In the genomic region with DNA sequence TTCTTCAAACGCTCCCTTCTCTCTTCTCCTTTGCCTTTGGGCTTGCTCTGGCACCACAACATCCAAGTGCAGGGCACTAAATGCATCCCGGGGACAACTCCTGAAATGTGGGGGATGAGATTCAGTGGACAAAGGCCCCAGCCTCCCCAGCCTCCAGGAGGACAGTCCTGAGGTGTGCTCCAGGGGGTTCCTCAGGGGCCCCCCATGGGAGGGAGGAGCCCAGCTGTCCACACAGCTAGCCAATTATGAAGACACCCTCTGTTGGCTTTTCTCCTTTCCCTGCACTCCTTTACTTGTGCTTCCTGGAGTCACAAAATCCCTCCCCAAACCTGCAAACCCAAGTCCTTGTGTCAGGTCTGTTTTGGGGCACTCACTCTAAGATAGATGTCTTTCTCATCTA, we compare ENCODE assay signal across 24 cellular contexts.
"Had no signal": no experiment of that assay in that cellular context is flagged by ENCODE, and none has a peak within 500 bp of the region (broad histone marks: within the 10 kb centered on the region; RNA-seq: fewer than 3 reads in every experiment).

No MANE protein-coding gene starts in this region.

- H3K36me3 Mint-ChIP-seq: naive thymus-derived CD8-positive, alpha-beta T cell; stimulated activated memory B cell treated with anti-CD40 and anti-IgM and Interleukin-4, amounts not matched to agents 10 μg/mL and 1 μg/mL and 100 μg/mL, for 72 hours had no signal

- H3K9me3 ChIP-seq: gastrocnemius medialis, left lung, prostate gland, sigmoid colon, testis, upper lobe of left lung had no signal

- ATAC-seq: effector memory CD8-positive, alpha-beta T cell; gastrocnemius medialis; left cardiac atrium; left lung; naive thymus-derived CD8-positive, alpha-beta T cell; right cardiac atrium; stimulated activated memory B cell treated with anti-CD40 and anti-IgM and Interleukin-4, amounts not matched to agents 10 μg/mL and 1 μg/mL and 100 μg/mL, for 72 hours; stimulated activated naive CD8-positive, alpha-beta T cell treated with anti-CD3 and anti-CD28 coated beads, Interleukin-15, Interleukin-2, amounts not matched to agents 100 U/mL and 50 U/mL, for 24 hours had no signal

- FAIRE-seq: urothelium cell line had no signal

- H3K36me3 ChIP-seq: gastrocnemius medialis, left lung, prostate gland, sigmoid colon, tibial nerve, upper lobe of left lung had no signal

- H3K4me1 ChIP-seq: gastrocnemius medialis, left lung, prostate gland, sigmoid colon, testis, tibial nerve, upper lobe of left lung had no signal

- H3K27ac ChIP-seq: gastrocnemius medialis, hepatocyte, left lung, prostate gland, sigmoid colon, testis, tibial nerve, upper lobe of left lung had no signal

- H3K27me3 ChIP-seq: testis, tibial nerve, upper lobe of left lung had no signal

- H3K4me1 Mint-ChIP-seq: naive thymus-derived CD8-positive, alpha-beta T cell; nephron progenitor cell; stimulated activated memory B cell treated with anti-CD40 and anti-IgM and Interleukin-4, amounts not matched to agents 10 μg/mL and 1 μg/mL and 100 μg/mL, for 72 hours had no signal

- H3K79me2 ChIP-seq: hepatocyte had no signal

- DNase-seq: cortex of kidney; effector memory CD8-positive, alpha-beta T cell; foreskin fibroblast; gastrocnemius medialis; head of caudate nucleus; left cardiac atrium; left lung; mesenchymal stem cell; midbrain; naive thymus-derived CD8-positive, alpha-beta T cell; nephron progenitor cell; nucleus accumbens; right cardiac atrium; sigmoid colon; stimulated activated CD4-positive, alpha-beta T cell treated with anti-CD3 and anti-CD28 coated beads, Interleukin-4, amount 100 ng/mL, for 24 hours; stimulated activated naive CD8-positive, alpha-beta T cell treated with anti-CD3 and anti-CD28 coated beads, Interleukin-15, Interleukin-2, amounts not matched to agents 100 U/mL and 50 U/mL, for 24 hours; substantia nigra; testis; upper lobe of left lung had no signal

- H3K4me3 Mint-ChIP-seq: effector memory CD8-positive, alpha-beta T cell; naive thymus-derived CD8-positive, alpha-beta T cell; nephron progenitor cell; stimulated activated memory B cell treated with anti-CD40 and anti-IgM and Interleukin-4, amounts not matched to agents 10 μg/mL and 1 μg/mL and 100 μg/mL, for 72 hours had no signal

- H3K27ac Mint-ChIP-seq: effector memory CD8-positive, alpha-beta T cell; naive thymus-derived CD8-positive, alpha-beta T cell; nephron progenitor cell; stimulated activated memory B cell treated with anti-CD40 and anti-IgM and Interleukin-4, amounts not matched to agents 10 μg/mL and 1 μg/mL and 100 μg/mL, for 72 hours had no signal

- H3K4me2 ChIP-seq: hepatocyte had no signal

- H3K4me3 ChIP-seq: gastrocnemius medialis, hepatocyte, left lung, prostate gland, sigmoid colon, testis, tibial nerve, upper lobe of left lung had no signal

- H2AFZ ChIP-seq: hepatocyte had no signal
